In the genomic region with DNA sequence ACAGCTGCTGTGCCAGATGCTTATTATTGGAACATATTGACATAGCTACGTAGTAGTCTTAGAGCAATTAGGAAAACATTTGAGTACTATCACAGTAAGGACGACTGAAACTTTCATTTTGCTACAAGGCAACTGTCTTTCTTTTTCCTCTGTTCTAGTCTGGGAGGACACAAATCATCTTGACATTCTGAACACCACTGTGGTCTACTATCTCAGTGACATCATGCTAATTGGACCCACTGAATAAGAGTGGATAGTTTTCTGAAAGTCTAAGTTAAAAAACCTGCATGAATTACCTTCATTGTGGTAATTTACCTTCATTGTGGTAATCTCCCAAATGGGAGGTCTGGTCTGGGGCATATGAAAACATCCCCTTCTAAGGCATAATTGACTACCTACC, we compare ENCODE assay signal across 30 cellular contexts.
"Had no signal": no experiment of that assay in that cellular context is flagged by ENCODE, and none has a peak within 500 bp of the region (broad histone marks: within the 10 kb centered on the region; RNA-seq: fewer than 3 reads in every experiment).

No MANE protein-coding gene starts in this region.

- H3K27me3 ChIP-seq: adrenal gland, body of pancreas, foreskin keratinocyte, gastrocnemius medialis, heart left ventricle had no signal

- H3K4me3 ChIP-seq: adrenal gland, body of pancreas, esophagus muscularis mucosa, gastrocnemius medialis, heart left ventricle had no signal

- H3K4me1 ChIP-seq: adrenal gland, body of pancreas, esophagus muscularis mucosa, foreskin keratinocyte, gastrocnemius medialis, heart left ventricle had no signal

- H3K9me3 ChIP-seq: adrenal gland, body of pancreas, gastrocnemius medialis had no signal

- DNase-seq: activated CD4-positive, alpha-beta memory T cell treated with anti-CD3 and anti-CD28 coated beads for 36 hours; activated CD4-positive, alpha-beta T cell treated with anti-CD3 and anti-CD28 coated beads for 36 hours; activated CD4-positive, alpha-beta T cell treated with anti-CD3 and anti-CD28 coated beads, Interleukin-2, amount 10 ng/mL, durations not matched to agents 24 days and 14 days; activated CD4-positive, CD25-positive, alpha-beta regulatory T cell; activated CD4-positive, CD25-positive, alpha-beta regulatory T cell treated with anti-CD3 and anti-CD28 coated beads, Interleukin-2, amount 50 U/mL, for 72 hours; activated CD8-positive, alpha-beta memory T cell treated with anti-CD3 and anti-CD28 coated beads, Interleukin-2, amount 10 ng/mL, durations not matched to agents 7 days and 5 days; activated CD8-positive, alpha-beta memory T cell treated with anti-CD3 and anti-CD28 coated beads, Interleukin-2, amount 50 U/mL, for 4 hours; activated CD8-positive, alpha-beta T cell treated with anti-CD3 and anti-CD28 coated beads, Interleukin-2, amount 10 ng/mL, durations not matched to agents 7 days and 5 days; activated effector memory CD4-positive, alpha-beta T cell treated with anti-CD3 and anti-CD28 coated beads, Interleukin-2, amount 50 U/mL, for 16 hours; activated naive CD4-positive, alpha-beta T cell treated with anti-CD3 and anti-CD28 coated beads for 36 hours; activated naive CD8-positive, alpha-beta T cell treated with anti-CD3 and anti-CD28 coated beads for 36 hours; activated naive CD8-positive, alpha-beta T cell treated with anti-CD3 and anti-CD28 coated beads, Interleukin-2, amount 50 U/mL, for 24 hours; activated T-cell treated with anti-CD3 and anti-CD28 coated beads, Interleukin-2, amount 50 U/mL, for 1 hour; activated T-cell treated with anti-CD3 and anti-CD28 coated beads, Interleukin-2, amount 50 U/mL, for 48 hours; adrenal gland; amygdala; aorta; body of pancreas; caudate nucleus; cortex of kidney; dermis blood vessel endothelial cell; effector CD4-positive, alpha-beta T cell; effector memory CD8-positive, alpha-beta T cell; erythroblast; foreskin keratinocyte; gastrocnemius medialis; glutamatergic neuron; heart left ventricle had no signal

- H3K36me3 ChIP-seq: adrenal gland, esophagus muscularis mucosa, gastrocnemius medialis, heart left ventricle had no signal

- FAIRE-seq: colon had no signal

- ATAC-seq: activated CD4-positive, alpha-beta T cell treated with anti-CD3 and anti-CD28 coated beads for 36 hours; activated CD8-positive, alpha-beta memory T cell treated with anti-CD3 and anti-CD28 coated beads, Interleukin-2, amount 10 ng/mL, durations not matched to agents 7 days and 5 days; activated CD8-positive, alpha-beta T cell treated with anti-CD3 and anti-CD28 coated beads, Interleukin-2, amount 10 ng/mL, durations not matched to agents 7 days and 5 days; activated naive CD8-positive, alpha-beta T cell treated with anti-CD3 and anti-CD28 coated beads, Interleukin-2, amount 50 U/mL, for 24 hours; body of pancreas; effector memory CD8-positive, alpha-beta T cell; foreskin keratinocyte; gastrocnemius medialis; heart left ventricle had no signal

- H3K27ac ChIP-seq: adrenal gland, body of pancreas, esophagus muscularis mucosa, foreskin keratinocyte, gastrocnemius medialis, heart left ventricle had no signal
